ENCODE assay signal across 12 cellular contexts in genomic region chr19:10975374-10976036, GRCh38. TPM values are rescaled to one million over a fixed set of nuclear protein-coding genes. Genes with fewer than 3 reads are reported as not detected.
DNase-seq lines count a peak whose midpoint lies in the region; ATAC-seq and TF ChIP-seq lines count a peak whose summit lies in the region.
"Had no signal": no experiment of that assay in that cellular context is flagged by ENCODE, and none has a peak within 500 bp of the region (broad histone marks: within the 10 kb centered on the region; RNA-seq: fewer than 3 reads in every experiment).

No MANE protein-coding gene starts in this region.

- DNase-seq in IMR-90 (peak; percentile 66), epidermal melanocyte (ENCODE audit: insufficient read length, low spot score) (peak; percentile 82), mesothelial cell of epicardium (ENCODE audit: low spot score in 2 of 2, unreplicated experiment in 2 of 2) (no peak), testis (peak; percentile 74), ACHN (no peak)
- DNase-seq: GF-D8; NCI-H1694; stimulated activated naive CD8-positive, alpha-beta T cell treated with anti-CD3 and anti-CD28 coated beads, Interleukin-15, Interleukin-2, amounts not matched to agents 100 U/mL and 50 U/mL, for 24 hours had no signal

- dilution Hi-C loops in IMR-90 (cut with HindIII; ENCODE audit: low sequenced_read_pairs, unreplicated experiment): no loop called here

- TF ChIP-seq CTCF in IMR-90 (conservative IDR thresholded peaks at IDR 0.05; ENCODE audit: low read depth, low read length): no peak
- TF ChIP-seq CTCF in mesothelial cell of epicardium (IDR thresholded peaks at IDR 0.05; ENCODE audit: unreplicated experiment): no peak
- no peak for TF ChIP-seq CTCF in testis (IDR thresholded peaks at IDR 0.05)

- 0 out of 2 replicates have a peak overlapping the region, but pooled peaks have one; percentile 46 for H4K91ac ChIP-seq in IMR-90 (ENCODE audit: insufficient read depth, low read depth, low read length)

- peak overlapping the region; percentile 84 for H2AFZ ChIP-seq in IMR-90 (replicated peaks; ENCODE audit: low read length, poor library complexity)

- peak overlapping the region; percentile 79 for H3K4me2 ChIP-seq in IMR-90 (ENCODE audit: low read depth, low read length)

- no peak overlapping the region for H2BK15ac ChIP-seq in IMR-90 (ENCODE audit: low read depth, low read length)

- H3K27me3 Mint-ChIP-seq in mesothelial cell of epicardium (ENCODE audit: low read depth): no peaks in the 10 kb centered on the region

- H3K4me3 Mint-ChIP-seq in mesothelial cell of epicardium: no peak overlapping the region

- H3K27ac Mint-ChIP-seq in mesothelial cell of epicardium: peak overlapping the region; percentile 91

- H3K27ac ChIP-seq in IMR-90 (ENCODE audit: insufficient read depth, low read length) (peak overlapping the region; percentile 48; the same call in 1 of the 2 replicates), testis (peak overlapping the region in 1 of 2 donors; percentile 50)

- peak overlapping the region; percentile 9; the same call in 1 of the 2 replicates for H2AK5ac ChIP-seq in IMR-90 (ENCODE audit: low read depth, low read length)

- H3K36me3 Mint-ChIP-seq in mesothelial cell of epicardium: peaks cover 10% of the 10 kb centered on the region

- intact Hi-C loops in IMR-90 (cut with micrococcal nuclease) (loop anchor here (2.0 kb wide), 1 partner anchor 15 kb away; the partner anchor contains the start of gene SMARCA4), testis (cut with DNase I; ENCODE audit: low total_unique reads) (no loop called here)

- CTCF ChIA-PET in IMR-90 (lab: Yijun Ruan, JAX): interaction anchor here (0.9 kb wide), 1 partner anchor 33 kb away, joined by 4 read pairs; no protein-coding TSS in a partner anchor

- ATAC-seq in IMR-90 (ENCODE audit: low read depth): peak; percentile 74
- no peak for ATAC-seq in GM19455 (IDR thresholded peaks at IDR 0.05; ENCODE audit: unreplicated experiment)
- no peak for ATAC-seq in GM18505 (IDR thresholded peaks at IDR 0.05; ENCODE audit: unreplicated experiment)
- ATAC-seq in GM21737 (IDR thresholded peaks at IDR 0.05; ENCODE audit: unreplicated experiment): no peak
- ATAC-seq: esophagus mucosa; stimulated activated naive CD8-positive, alpha-beta T cell treated with anti-CD3 and anti-CD28 coated beads, Interleukin-15, Interleukin-2, amounts not matched to agents 100 U/mL and 50 U/mL, for 24 hours had no signal

- no TSS peak for BruUV-seq in IMR-90 (replicated peaks; lab: Mats Ljungman, UMichigan)

- no peak for TF ChIP-seq RAD21 in IMR-90 (IDR thresholded peaks at IDR 0.05; ENCODE audit: low read length)

- H3K9me1 ChIP-seq in IMR-90 (ENCODE audit: insufficient read depth, low read length): peaks cover 27% of the 10 kb centered on the region

- peak overlapping the region; percentile 91 for H3K14ac ChIP-seq in IMR-90 (replicated peaks; ENCODE audit: low read depth, low read length)

- peaks cover 21% of the 10 kb centered on the region for H3K4me1 Mint-ChIP-seq in mesothelial cell of epicardium

- POLR2A ChIA-PET in IMR-90 (lab: Charles Lee; ENCODE audit: unreplicated experiment): no interaction called here

- H3K9ac ChIP-seq in IMR-90 (ENCODE audit: low read depth, low read length): peak overlapping the region; percentile 6; the same call in 1 of the 2 replicates

- peak overlapping the region; percentile 70 for H4K5ac ChIP-seq in IMR-90 (ENCODE audit: low read depth, low read length)

- peak overlapping the region; percentile 14; the same call in 1 of the 2 replicates for H3K56ac ChIP-seq in IMR-90 (ENCODE audit: extremely low read depth, insufficient read depth, low read length)

- in situ Hi-C loops in IMR-90 (cut with MboI; ENCODE audit: low sequenced_read_pairs) (no loop called here), ACHN (cut with HindIII; ENCODE audit: low pct_ligation_motif_present, low pct_unique_long_range_greater_than_20kb, low sequenced_read_pairs) (no loop called here)

- H3K9me3 ChIP-seq in IMR-90 (ENCODE audit: control insufficient read depth, insufficient read depth, low read length) (no peaks in the 10 kb centered on the region), testis (no peaks in the 10 kb centered on the region)

- H3K4me3 ChIP-seq in IMR-90 (ENCODE audit: insufficient read depth, low read depth, low read length) (no peak overlapping the region), testis (no peak overlapping the region)

- H2BK5ac ChIP-seq in IMR-90 (ENCODE audit: low read depth, low read length, poor library complexity, severe bottlenecking): peak overlapping the region; percentile 67

- H4K8ac ChIP-seq in IMR-90 (ENCODE audit: low read depth in 2 of 2, low read length in 2 of 2): peak overlapping the region in 1 of 2 experiments; percentile 74; a peak in 2 of 4 replicates

- H3K23ac ChIP-seq in IMR-90 (ENCODE audit: low read depth, low read length): peak overlapping the region; percentile 81; the same call in 1 of the 2 replicates

- no peaks in the 10 kb centered on the region for H3K9me3 Mint-ChIP-seq in mesothelial cell of epicardium

- H2BK20ac ChIP-seq in IMR-90 (ENCODE audit: low read depth, low read length): peak overlapping the region; percentile 55; the same call in 1 of the 2 replicates

- H2AK9ac ChIP-seq in IMR-90 (replicated peaks; ENCODE audit: low read depth, low read length, poor library complexity): peak overlapping the region; percentile 93

- TF ChIP-seq POLR2A in IMR-90 (IDR thresholded peaks at IDR 0.05; ENCODE audit: low read depth, low read length) (no peak), testis (IDR thresholded peaks at IDR 0.05) (no peak), GM18505 (IDR thresholded peaks at IDR 0.05; ENCODE audit: borderline replicate concordance, extremely low read depth, insufficient read depth, insufficient read length) (no peak)

- H3K27me3 ChIP-seq in IMR-90 (ENCODE audit: control insufficient read depth, insufficient read depth, low read length) (no peaks in the 10 kb centered on the region), testis (no peaks in the 10 kb centered on the region)

- H3K4ac ChIP-seq in IMR-90 (ENCODE audit: low read depth, low read length): peak overlapping the region; percentile 87

- H4K20me1 ChIP-seq in IMR-90 (ENCODE audit: insufficient read depth, low read length): peaks cover 96% of the 10 kb centered on the region

- H3K18ac ChIP-seq in IMR-90 (ENCODE audit: low read depth, low read length): 0 out of 2 replicates have a peak overlapping the region, but pooled peaks have one; percentile 31

- WGBS in IMR-90 (ENCODE audit: extremely low coverage in 2 of 2, insufficient read length in 1 of 2), 2 experiments: 11% methylated on average over 4 of the region's 15 CpGs; no CpG with 5 or more reads in 1 of the 2 experiments
- 66 to 67% methylated on average over 15 of the region's 15 CpGs for whole genome bisulfite sequencing in testis, 2 donors

- H3K36me3 ChIP-seq in IMR-90 (ENCODE audit: control insufficient read depth, insufficient read depth, low read length): peaks cover 4% of the 10 kb centered on the region; the same call in 1 of the 2 replicates
- no peaks in the 10 kb centered on the region for H3K36me3 ChIP-seq in testis (ENCODE audit: low read depth, missing control alignments)

- peak overlapping the region; percentile 53 for H2BK120ac ChIP-seq in IMR-90 (ENCODE audit: low read depth, low read length)

- peaks cover 11 to 75% of the 10 kb centered on the region in 2 experiments; a peak in 3 of 4 replicates for H3K79me1 ChIP-seq in IMR-90 (ENCODE audit: low read depth in 1 of 2, low read length in 2 of 2)

- H3K4me1 ChIP-seq in IMR-90 (ENCODE audit: control insufficient read depth, insufficient read depth, low read length) (peaks cover 13% of the 10 kb centered on the region), testis (peaks cover 18% of the 10 kb centered on the region)

TF ChIP-seq in IMR-90, 13 proteins besides CTCF, POLR2A, EP300 and RAD21 (continues in another document):
- no peak for TF ChIP-seq MAZ (IDR thresholded peaks at IDR 0.05; ENCODE audit: borderline replicate concordance, low read depth, low read length)
- no peak for TF ChIP-seq ELK1 (IDR thresholded peaks at IDR 0.05; ENCODE audit: borderline replicate concordance, low read depth, low read length)
- no peak for TF ChIP-seq CHD1 (IDR thresholded peaks at IDR 0.05; ENCODE audit: low read depth, low read length)
- no peak for TF ChIP-seq NFE2L2 (IDR thresholded peaks at IDR 0.05; ENCODE audit: low read depth, low read length)

RNA-seq across cellular contexts. Expression of gene SMARCA4, which starts 14.7 kb away (rescaled TPM):
- 41.4 and 53.3 TPM in 2 replicates for total RNA-seq in IMR-90 (2012; rRNA removed)
- polyA plus RNA-seq in IMR-90 (2012; rRNA removed): 73.6 and 85.6 TPM in 2 replicates
- 54.5 and 62.3 TPM in 2 replicates for polyA plus RNA-seq in IMR-90 (2012; cell fraction: cytosol; rRNA removed)
- 111 and 135 TPM in 2 replicates for polyA plus RNA-seq in IMR-90 (2012; cell fraction: nucleus; rRNA removed; ENCODE audit: low replicate concordance)
- total RNA-seq in mesothelial cell of epicardium: 251 to 274 TPM (median 259 TPM) in 3 replicates
- total RNA-seq in testis: 100 to 1,000 TPM; 180 to 188 TPM
- polyA plus RNA-seq in testis (ENCODE audit: insufficient read depth, low read depth, low replicate concordance): 141 TPM

RNA-seq across cellular contexts. Expression of gene TIMM29, which starts 46.9 kb away (rescaled TPM):
- total RNA-seq in IMR-90 (2012; rRNA removed): 13.4 and 13.9 TPM in 2 replicates
- polyA plus RNA-seq in IMR-90 (2012; rRNA removed): 9.3 and 10.8 TPM in 2 replicates
- polyA plus RNA-seq in IMR-90 (2012; cell fraction: cytosol; rRNA removed): 13.5 and 20.9 TPM in 2 replicates
- 5.5 and 16.3 TPM in 2 replicates for polyA plus RNA-seq in IMR-90 (2012; cell fraction: nucleus; rRNA removed; ENCODE audit: low replicate concordance)
- total RNA-seq in mesothelial cell of epicardium: 25.5 to 31.5 TPM (median 26.8 TPM) in 3 replicates
- 10 to 100 TPM; 40.9 to 45.7 TPM for total RNA-seq in testis
- polyA plus RNA-seq in testis (ENCODE audit: insufficient read depth, low read depth, low replicate concordance): 20.2 TPM

RNA-seq across cellular contexts. Expression of gene YIPF2, which starts 47.1 kb away (rescaled TPM):
- total RNA-seq in IMR-90 (2012; rRNA removed): 53.6 and 61.5 TPM in 2 replicates
- 78.0 and 110 TPM in 2 replicates for polyA plus RNA-seq in IMR-90 (2012; rRNA removed)
- 74.0 and 129 TPM in 2 replicates for polyA plus RNA-seq in IMR-90 (2012; cell fraction: cytosol; rRNA removed)
- 108 and 239 TPM in 2 replicates for polyA plus RNA-seq in IMR-90 (2012; cell fraction: nucleus; rRNA removed; ENCODE audit: low replicate concordance)
- 62.8 to 66.2 TPM (median 64.4 TPM) in 3 replicates for total RNA-seq in mesothelial cell of epicardium
- total RNA-seq in testis: 100 to 1,000 TPM in 1 of 2 donors, 10 to 100 TPM in 1; 95.3 to 106 TPM
- 143 TPM for polyA plus RNA-seq in testis (ENCODE audit: insufficient read depth, low read depth, low replicate concordance)

Comparison
In these comparisons a context has a peak if more than half of its experiments do, and no peak if none do; other contexts are left out.
1. DNase-seq: peak in IMR-90 (single experiment), epidermal melanocyte (single experiment) and testis (single experiment); none in mesothelial cell of epicardium (0 of 2) and ACHN (single experiment).